In genomic region chr5:135977375-135977928, GRCh38 we compare ENCODE assay signal across 1 cellular context.
TF ChIP-seq lines count a peak whose summit lies in the region.

No MANE protein-coding gene starts in this region.

TF ChIP-seq in H1, 55 proteins besides CTCF, POLR2A, EP300 and RAD21 (continued from another document):
- TF ChIP-seq ATF2 (IDR thresholded peaks at IDR 0.05; ENCODE audit: low read length) (0 out of 2 replicates have a peak, but pooled peaks have one; percentile 59), FOSL1 (IDR thresholded peaks at IDR 0.05; ENCODE audit: insufficient read depth, low read depth, low read length) (no peak), RXRA (IDR thresholded peaks at IDR 0.05; ENCODE audit: insufficient read depth, low read depth, low read length) (no peak), SRF (IDR thresholded peaks at IDR 0.05; ENCODE audit: low read depth, low read length) (no peak), CEBPB (IDR thresholded peaks at IDR 0.05; ENCODE audit: low read depth, low read length) (peak; percentile 95), YY1 (IDR thresholded peaks at IDR 0.05; ENCODE audit: low read depth, low read length) (peak; percentile 89), E2F6 (IDR thresholded peaks at IDR 0.05) (peak; percentile 88), RNF2 (IDR thresholded peaks at IDR 0.05; ENCODE audit: borderline replicate concordance, low read depth, low read length, missing control alignments, poor library complexity, severe bottlenecking) (no peak), TCF12 (IDR thresholded peaks at IDR 0.05; ENCODE audit: low read depth, low read length) (no peak), MAX (IDR thresholded peaks at IDR 0.05) (peak; percentile 59; the same call in 1 of the 2 replicates), SUZ12 (IDR thresholded peaks at IDR 0.05; ENCODE audit: low read length) (no peak), JUND (IDR thresholded peaks at IDR 0.05; ENCODE audit: low read length) (peak; percentile 80), GABPA (IDR thresholded peaks at IDR 0.05; ENCODE audit: borderline replicate concordance, insufficient read depth, low read length) (no peak), RFX5 (IDR thresholded peaks at IDR 0.05; ENCODE audit: borderline replicate concordance, low read depth, low read length) (no peak), TBP (IDR thresholded peaks at IDR 0.05; ENCODE audit: low read depth, low read length) (0 out of 2 replicates have a peak, but pooled peaks have one; percentile 17), HDAC2 (IDR thresholded peaks at IDR 0.05; ENCODE audit: borderline replicate concordance in 1 of 2, low read depth in 2 of 2, low read length in 2 of 2) (no peak), NANOG (IDR thresholded peaks at IDR 0.05; ENCODE audit: insufficient read depth, low read depth, low read length, poor library complexity, severe bottlenecking) (no peak), ZNF274 (IDR thresholded peaks at IDR 0.05; ENCODE audit: borderline replicate concordance, extremely low read depth, low read length) (no peak), BRCA1 (IDR thresholded peaks at IDR 0.05; ENCODE audit: low read depth, low read length) (no peak), PHF8 (conservative IDR thresholded peaks at IDR 0.05; ENCODE audit: low read depth, low read length) (no peak), ATF3 (IDR thresholded peaks at IDR 0.05; ENCODE audit: insufficient read depth, low read depth, low read length) (peak; percentile 84)
